Comparison of ENCODE assay signal across 7 cellular contexts in genomic region chr17:1197781-1198490, GRCh38. TPM values are rescaled to one million over a fixed set of nuclear protein-coding genes. Genes with fewer than 3 reads are reported as not detected.
DNase-seq lines count a peak whose midpoint lies in the region; ATAC-seq lines count a peak whose summit lies in the region.

No MANE protein-coding gene starts in this region.

- peak; percentile 35 for DNase-seq in activated CD4-positive, alpha-beta T cell treated with anti-CD3 and anti-CD28 coated beads for 36 hours
- DNase-seq in effector memory CD8-positive, alpha-beta T cell, result peak; percentile 74 to 76 (median 75)
- DNase-seq in posterior vena cava (ENCODE audit: low spot score) (peak; percentile 94), NCI-H146 treated with DMSO at 0.1 percent for 48 hours (lab: John Stamatoyannopoulos, UW; ENCODE audit: unreplicated experiment) (no peak), NCI-H69 (lab: John Stamatoyannopoulos, UW) (no peak)

- no peaks in the 10 kb centered on the region for H3K27me3 Mint-ChIP-seq in activated CD4-positive, alpha-beta T cell treated with anti-CD3 and anti-CD28 coated beads for 36 hours
- no peaks in the 10 kb centered on the region for H3K27me3 Mint-ChIP-seq in effector memory CD8-positive, alpha-beta T cell

- no peaks in the 10 kb centered on the region for H3K36me3 Mint-ChIP-seq in activated CD4-positive, alpha-beta T cell treated with anti-CD3 and anti-CD28 coated beads for 36 hours (ENCODE audit: low read depth)
- H3K36me3 Mint-ChIP-seq in effector memory CD8-positive, alpha-beta T cell (ENCODE audit: insufficient read depth), result peaks cover 30% of the 10 kb centered on the region

- CTCF ChIA-PET in activated CD4-positive, alpha-beta T cell treated with anti-CD3 and anti-CD28 coated beads for 36 hours (lab: Charles Lee), result interaction anchor here (0.8 to 3.0 kb wide), 3 partner anchors 11 to 141 kb away, joined by 3 to 20 read pairs (median 3); no protein-coding TSS in a partner anchor

- H3K4me1 Mint-ChIP-seq in activated CD4-positive, alpha-beta T cell treated with anti-CD3 and anti-CD28 coated beads for 36 hours, result peaks cover 25% of the 10 kb centered on the region
- H3K4me1 Mint-ChIP-seq in effector memory CD8-positive, alpha-beta T cell (ENCODE audit: low read depth in 2 of 2), result peaks cover 46 to 52% of the 10 kb centered on the region in 2 donors

- intact Hi-C loops in activated CD4-positive, alpha-beta T cell treated with anti-CD3 and anti-CD28 coated beads for 36 hours (cut with DNase I, micrococcal nuclease), result no loop called here
- intact Hi-C loops in posterior vena cava (cut with DNase I), result no loop called here

- ATAC-seq in GM19023 (IDR thresholded peaks at IDR 0.05; ENCODE audit: unreplicated experiment) (peak; percentile 65), HG03175 (IDR thresholded peaks at IDR 0.05; ENCODE audit: unreplicated experiment) (peak; percentile 73)
- peak; percentile 47 for ATAC-seq in activated CD4-positive, alpha-beta T cell treated with anti-CD3 and anti-CD28 coated beads for 36 hours
- ATAC-seq in effector memory CD8-positive, alpha-beta T cell (replicated peaks), result peak; percentile 77

- H3K4me3 Mint-ChIP-seq in activated CD4-positive, alpha-beta T cell treated with anti-CD3 and anti-CD28 coated beads for 36 hours, result no peak overlapping the region
- peak overlapping the region; percentile 67 to 70 for H3K4me3 Mint-ChIP-seq in effector memory CD8-positive, alpha-beta T cell

- POLR2A ChIA-PET in activated CD4-positive, alpha-beta T cell treated with anti-CD3 and anti-CD28 coated beads for 36 hours (lab: Charles Lee), result no interaction called here

- no peak overlapping the region for H3K27ac Mint-ChIP-seq in activated CD4-positive, alpha-beta T cell treated with anti-CD3 and anti-CD28 coated beads for 36 hours
- H3K27ac Mint-ChIP-seq in effector memory CD8-positive, alpha-beta T cell, result peak overlapping the region; percentile 73 to 84

- no peaks in the 10 kb centered on the region for H3K9me3 Mint-ChIP-seq in activated CD4-positive, alpha-beta T cell treated with anti-CD3 and anti-CD28 coated beads for 36 hours (ENCODE audit: low read depth)
- no peaks in the 10 kb centered on the region for H3K9me3 Mint-ChIP-seq in effector memory CD8-positive, alpha-beta T cell

RNA-seq across cellular contexts. Expression of gene ABR, which starts 18.2 kb away (rescaled TPM):
- total RNA-seq in activated CD4-positive, alpha-beta T cell treated with anti-CD3 and anti-CD28 coated beads for 36 hours, result 10 to 100 TPM; 45.2 to 50.5 TPM
- 100 to 1,000 TPM in 1 of 2 donors, 10 to 100 TPM in 1; 99.1 to 146 TPM for total RNA-seq in posterior vena cava

Comparison
In these comparisons a context has a peak if more than half of its experiments do, and no peak if none do; other contexts are left out.
1. DNase-seq: peak in activated CD4-positive, alpha-beta T cell treated with anti-CD3 and anti-CD28 coated beads for 36 hours (single experiment), effector memory CD8-positive, alpha-beta T cell (3 of 3) and posterior vena cava (single experiment); none in NCI-H146 treated with DMSO at 0.1 percent for 48 hours (single experiment) and NCI-H69 (single experiment).
2. Peak in every context shown above with its lines, with median percentiles within 50 percentile points of each other: ATAC-seq.